ENCODE assay signal across 26 cellular contexts in genomic region chr4:4408576-4409335, GRCh38.
"Had no signal": no experiment of that assay in that cellular context is flagged by ENCODE, and none has a peak within 500 bp of the region (broad histone marks: within the 10 kb centered on the region; RNA-seq: fewer than 3 reads in every experiment).

No MANE protein-coding gene starts in this region.

- H3K9me3 Mint-ChIP-seq: activated naive CD8-positive, alpha-beta T cell treated with anti-CD3 and anti-CD28 coated beads for 36 hours; immature natural killer cell; memory B cell; nephron progenitor cell; stimulated activated memory B cell treated with anti-CD40 and anti-IgM and Interleukin-4, amounts not matched to agents 10 μg/mL and 1 μg/mL and 100 μg/mL, for 72 hours; WTC11 had no signal

- H3K4me3 Mint-ChIP-seq: activated CD4-positive, alpha-beta T cell treated with anti-CD3 and anti-CD28 coated beads for 36 hours; activated naive CD8-positive, alpha-beta T cell treated with anti-CD3 and anti-CD28 coated beads for 36 hours; immature natural killer cell; memory B cell; nephron progenitor cell; stimulated activated memory B cell treated with anti-CD40 and anti-IgM and Interleukin-4, amounts not matched to agents 10 μg/mL and 1 μg/mL and 100 μg/mL, for 72 hours; WTC11 had no signal

- H3K4me3 ChIP-seq: hepatocyte, left ventricle myocardium inferior, stomach, suprapubic skin, transverse colon, uterus had no signal

- H3K9me3 ChIP-seq: left ventricle myocardium inferior, stomach, suprapubic skin, transverse colon, uterus had no signal

- H3K36me3 ChIP-seq: left ventricle myocardium inferior, stomach, transverse colon, uterus had no signal

- FAIRE-seq: small intestine had no signal

- H3K27me3 ChIP-seq: hepatocyte, transverse colon, uterus had no signal

- H3K4me2 ChIP-seq: hepatocyte had no signal

- H2AFZ ChIP-seq: hepatocyte had no signal

- H3K36me3 Mint-ChIP-seq: activated naive CD8-positive, alpha-beta T cell treated with anti-CD3 and anti-CD28 coated beads for 36 hours; immature natural killer cell; memory B cell; stimulated activated memory B cell treated with anti-CD40 and anti-IgM and Interleukin-4, amounts not matched to agents 10 μg/mL and 1 μg/mL and 100 μg/mL, for 72 hours; WTC11 had no signal

- H3K4me1 ChIP-seq: left ventricle myocardium inferior, stomach, transverse colon, uterus had no signal

- ATAC-seq: activated CD4-positive, alpha-beta T cell treated with anti-CD3 and anti-CD28 coated beads for 36 hours; sciatic nerve; stimulated activated memory B cell treated with anti-CD40 and anti-IgM and Interleukin-4, amounts not matched to agents 10 μg/mL and 1 μg/mL and 100 μg/mL, for 72 hours; WTC11 had no signal

- H3K27ac ChIP-seq: hepatocyte, left ventricle myocardium inferior, stomach, suprapubic skin, transverse colon, uterus had no signal

- DNase-seq: activated CD4-positive, alpha-beta T cell treated with anti-CD3 and anti-CD28 coated beads for 36 hours; activated CD4-positive, alpha-beta T cell treated with anti-CD3 and anti-CD28 coated beads, Interleukin-2, amount 50 U/mL, for 48 hours; activated CD8-positive, alpha-beta memory T cell treated with anti-CD3 and anti-CD28 coated beads, Interleukin-2, amount 50 U/mL, for 48 hours; activated naive CD4-positive, alpha-beta T cell treated with Interleukin-2 at 50 U/mL for 16 hours; activated naive CD8-positive, alpha-beta T cell treated with anti-CD3 and anti-CD28 coated beads for 36 hours; activated T-cell treated with anti-CD3 and anti-CD28 coated beads, Interleukin-2, amount 50 U/mL, for 48 hours; cerebellar nuclear complex; cortex of kidney; foreskin fibroblast; immature natural killer cell; kidney glomerular epithelial cell; left ventricle myocardium inferior; nephron progenitor cell; occipital lobe; small intestine; stimulated activated CD4-positive, alpha-beta T cell treated with anti-CD3 and anti-CD28 coated beads, Interleukin-2, amount 100 ng/mL, for 24 hours; stomach; T-helper 9 cell; transverse colon; uterus had no signal

- H3K27ac Mint-ChIP-seq: activated CD4-positive, alpha-beta T cell treated with anti-CD3 and anti-CD28 coated beads for 36 hours; activated naive CD8-positive, alpha-beta T cell treated with anti-CD3 and anti-CD28 coated beads for 36 hours; immature natural killer cell; nephron progenitor cell; stimulated activated memory B cell treated with anti-CD40 and anti-IgM and Interleukin-4, amounts not matched to agents 10 μg/mL and 1 μg/mL and 100 μg/mL, for 72 hours; WTC11 had no signal

- H3K79me2 ChIP-seq: hepatocyte had no signal

- H3K27me3 Mint-ChIP-seq: activated CD4-positive, alpha-beta T cell treated with anti-CD3 and anti-CD28 coated beads for 36 hours; activated naive CD8-positive, alpha-beta T cell treated with anti-CD3 and anti-CD28 coated beads for 36 hours had no signal

- H3K4me1 Mint-ChIP-seq: activated CD4-positive, alpha-beta T cell treated with anti-CD3 and anti-CD28 coated beads for 36 hours; activated naive CD8-positive, alpha-beta T cell treated with anti-CD3 and anti-CD28 coated beads for 36 hours; immature natural killer cell; memory B cell; stimulated activated memory B cell treated with anti-CD40 and anti-IgM and Interleukin-4, amounts not matched to agents 10 μg/mL and 1 μg/mL and 100 μg/mL, for 72 hours; WTC11 had no signal
